In genomic region chr2:31378389-31378788, GRCh38 we compare ENCODE assay signal across 24 cellular contexts. TPM values are rescaled to one million over a fixed set of nuclear protein-coding genes. Genes with fewer than 3 reads are reported as not detected.
DNase-seq lines count a peak whose midpoint lies in the region; ATAC-seq, FAIRE-seq and TF ChIP-seq lines count a peak whose summit lies in the region.
"Had no signal": no experiment of that assay in that cellular context is flagged by ENCODE, and none has a peak within 500 bp of the region (broad histone marks: within the 10 kb centered on the region; RNA-seq: fewer than 3 reads in every experiment).

No MANE protein-coding gene starts in this region.

- no peak for FAIRE-seq in small intestine (lab: Jason Lieb, UNC)
- no peak for FAIRE-seq in H54 (lab: Jason Lieb, UNC)
- FAIRE-seq: A204.1, GM12892 had no signal

- no peaks in the 10 kb centered on the region for H3K36me3 Mint-ChIP-seq in nephron progenitor cell (ENCODE audit: low read depth)
- H3K36me3 Mint-ChIP-seq: CD8-positive, alpha-beta memory T cell had no signal

- H3K27me3 ChIP-seq in right cardiac atrium (ENCODE audit: control insufficient read depth, insufficient read depth) (no peaks in the 10 kb centered on the region), small intestine (ENCODE audit: control insufficient read depth in 2 of 2, insufficient read depth in 2 of 2, low read length in 2 of 2) (no peaks in the 10 kb centered on the region)
- H3K27me3 ChIP-seq: SJSA1 had no signal

- H3K27ac ChIP-seq in right cardiac atrium (ENCODE audit: low read length) (no peak overlapping the region), epithelial cell of prostate (peak overlapping the region; percentile 60), small intestine (ENCODE audit: low read depth in 1 of 2, low read length in 1 of 2) (peak overlapping the region in 1 of 2 donors; percentile 14)
- H3K27ac ChIP-seq: C4-2B, KMS-11, PC-9, SJSA1 had no signal

- TF ChIP-seq POLR2A in H54 (IDR thresholded peaks at IDR 0.05; ENCODE audit: low read depth, low read length), result no peak

- H3K4me3 ChIP-seq in right cardiac atrium (ENCODE audit: low read length) (no peak overlapping the region), small intestine (ENCODE audit: low read depth in 1 of 2, low read length in 2 of 2) (no peak overlapping the region)
- H3K4me3 ChIP-seq: GM23338, PC-9, SJSA1 had no signal

- DNase-seq in Right ventricle myocardium superior (peak; percentile 50), right cardiac atrium (no peak), epithelial cell of prostate (ENCODE audit: low read depth, low spot score) (no peak), left lobe of liver (ENCODE audit: low spot score) (peak; percentile 93), small intestine (peak; percentile 87), H54 (ENCODE audit: insufficient read length, low spot score) (no peak), nephron progenitor cell (no peak)
- DNase-seq: Calu3; CD8-positive, alpha-beta memory T cell; DMS153; HCEC 1CT; IMR-90; NCI-H187; NCI-H2107; NCI-H446 treated with DMSO at 0.1 percent for 48 hours; NCI-H69; PC-9 had no signal

- H3K27ac Mint-ChIP-seq in nephron progenitor cell, result no peak overlapping the region
- H3K27ac Mint-ChIP-seq: GM23338 had no signal

- H3K4me1 ChIP-seq in right cardiac atrium (ENCODE audit: control insufficient read depth, insufficient read depth, low read length), result no peaks in the 10 kb centered on the region
- peaks cover 0 to 2% of the 10 kb centered on the region in 2 donors for H3K4me1 ChIP-seq in small intestine (ENCODE audit: control insufficient read depth in 2 of 2, insufficient read depth in 1 of 2, low read depth in 1 of 2, low read length in 1 of 2)
- H3K4me1 ChIP-seq: SJSA1 had no signal

- ATAC-seq in Right ventricle myocardium superior (ENCODE audit: poor library complexity), result peak; percentile 85
- no peak for ATAC-seq in right cardiac atrium
- ATAC-seq in left lobe of liver, result peak; percentile 97
- ATAC-seq: GM23338 had no signal

- no peaks in the 10 kb centered on the region for H3K9me3 Mint-ChIP-seq in nephron progenitor cell
- H3K9me3 Mint-ChIP-seq: CD8-positive, alpha-beta memory T cell; GM23338 had no signal

- intact Hi-C loops in Right ventricle myocardium superior (cut with DNase I) (no loop called here), right cardiac atrium (cut with DNase I) (no loop called here)

- no peaks in the 10 kb centered on the region for H3K9me3 ChIP-seq in right cardiac atrium (ENCODE audit: control insufficient read depth, low read length)
- H3K9me3 ChIP-seq in small intestine (ENCODE audit: control insufficient read depth, low read depth), result no peaks in the 10 kb centered on the region
- H3K9me3 ChIP-seq: SJSA1 had no signal

- 71% methylated on average over 3 of the region's 3 CpGs for WGBS in right cardiac atrium
- 13 to 66% (median 24%) methylated on average over 3 of the region's 3 CpGs for WGBS in small intestine, 3 donors

- no peaks in the 10 kb centered on the region for H3K4me1 Mint-ChIP-seq in nephron progenitor cell
- H3K4me1 Mint-ChIP-seq: CD8-positive, alpha-beta memory T cell had no signal

- peaks cover 6 to 18% of the 10 kb centered on the region in 2 donors for H3K36me3 ChIP-seq in small intestine (ENCODE audit: control insufficient read depth in 2 of 2, insufficient read depth in 2 of 2, low read length in 2 of 2)
- H3K36me3 ChIP-seq: SJSA1 had no signal

- H3K27me3 Mint-ChIP-seq in nephron progenitor cell (ENCODE audit: low read depth, poor library complexity), result peaks cover 27% of the 10 kb centered on the region

- TF ChIP-seq CTCF in nephron progenitor cell (IDR thresholded peaks at IDR 0.05), result no peak

- H3K4me3 Mint-ChIP-seq in nephron progenitor cell, result no peak overlapping the region
- H3K4me3 Mint-ChIP-seq: CD8-positive, alpha-beta memory T cell; GM23338 had no signal

RNA-seq across cellular contexts. Expression of gene XDH, which starts 36.2 kb away (rescaled TPM):
- 0.13 TPM for total RNA-seq in Right ventricle myocardium superior
- total RNA-seq in right cardiac atrium, result under 1 TPM in 1 of 4 donors, not detected in 3; 0.29 TPM
- polyA plus RNA-seq in right cardiac atrium, result not detected
- 63.7 TPM for total RNA-seq in left lobe of liver
- polyA plus RNA-seq in small intestine, result 10 to 100 TPM; 29.8 to 39.6 (median 34.9) TPM
- total RNA-seq: CD8-positive, alpha-beta memory T cell; G401 had no signal
- polyA plus RNA-seq: CD8-positive, alpha-beta memory T cell had no signal

Comparison
In these comparisons a context has a peak if more than half of its experiments do, and no peak if none do; other contexts are left out.
1. ATAC-seq: peak in Right ventricle myocardium superior (single experiment) and left lobe of liver (single experiment); none in right cardiac atrium (0 of 2).
2. DNase-seq: peak in Right ventricle myocardium superior (single experiment), left lobe of liver (single experiment) and small intestine (single experiment); none in right cardiac atrium (0 of 3), epithelial cell of prostate (single experiment), H54 (single experiment) and nephron progenitor cell (single experiment).
3. RNA of gene XDH, which starts 36.2 kb away (total RNA-seq): 63.7 TPM in left lobe of liver (single experiment); 0.13 TPM in Right ventricle myocardium superior (single experiment) and 0.29 TPM in right cardiac atrium; every median in the first group is over 10 times any median in the second.